Comparison of ENCODE assay signal across 1 cellular context in the genomic region with DNA sequence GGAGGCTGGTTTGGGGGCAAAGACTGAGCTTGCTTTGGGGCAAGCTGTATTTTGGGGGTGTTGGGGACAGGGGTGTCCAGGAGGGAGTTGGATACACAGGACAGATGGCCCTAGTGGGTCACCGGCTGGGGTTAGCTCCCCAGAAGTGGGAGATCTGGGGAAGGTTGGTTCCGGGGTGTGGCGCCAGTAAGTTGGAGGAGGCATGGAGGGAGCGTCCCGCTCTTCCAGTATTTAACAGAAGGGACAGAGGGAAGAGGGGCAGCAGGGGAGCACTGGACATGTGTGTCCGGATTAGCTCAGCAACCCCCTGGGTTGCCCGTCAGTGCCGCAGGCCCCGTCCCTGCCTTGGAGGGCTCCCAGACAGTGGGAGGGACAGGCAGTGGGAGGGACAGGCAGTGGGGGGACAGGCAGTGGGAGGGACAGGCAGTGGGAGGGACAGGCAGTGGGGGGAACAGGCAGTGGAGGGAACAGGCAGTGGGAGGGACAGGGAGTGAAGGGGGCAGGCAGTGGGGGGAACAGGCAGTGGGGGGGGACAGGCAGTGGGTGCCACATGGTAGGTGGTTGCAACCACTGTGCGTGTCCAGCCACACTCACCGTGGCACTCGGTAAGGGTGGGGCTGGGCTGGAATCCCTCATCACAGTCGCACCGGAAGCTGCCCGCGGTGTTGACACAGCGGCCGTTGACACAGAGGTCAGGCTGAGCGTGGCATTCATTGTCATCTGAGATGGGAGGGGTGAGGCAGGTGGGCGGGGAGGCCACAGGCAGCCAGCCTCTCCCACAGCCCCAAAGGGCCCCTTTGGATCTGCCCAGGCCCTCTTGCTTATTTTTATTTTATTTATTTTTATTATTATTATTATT.
A peak's percentile ranks its signal among the peaks of the same experiment; 100 is the strongest.
TF ChIP-seq lines count a peak whose summit lies in the region.

No MANE protein-coding gene starts in this region.

TF ChIP-seq in HepG2, 621 proteins besides CTCF, POLR2A, EP300 and RAD21 (continued from another document and continues in another):
- TF ChIP-seq U2AF2 (IDR thresholded peaks at IDR 0.05; ENCODE audit: low read depth, low read length) (no peak), ZMYM2 (CRISPR knock-in tag; IDR thresholded peaks at IDR 0.05) (peak; percentile 57), HOXD1 (CRISPR knock-in tag; IDR thresholded peaks at IDR 0.05) (no peak), ZNF556 (CRISPR knock-in tag; IDR thresholded peaks at IDR 0.05; ENCODE audit: borderline replicate concordance) (0 out of 2 replicates have a peak, but pooled peaks have one; percentile 43), FOXK2 (IDR thresholded peaks at IDR 0.05) (peak; percentile 48; the same call in 1 of the 2 replicates), ZNF839 (CRISPR knock-in tag; IDR thresholded peaks at IDR 0.05; ENCODE audit: borderline replicate concordance) (no peak), THAP11 (CRISPR knock-in tag; IDR thresholded peaks at IDR 0.05) (peak; percentile 63), HNF4A (CRISPR knock-in tag; IDR thresholded peaks at IDR 0.05) (peak; percentile 51), HNRNPK (IDR thresholded peaks at IDR 0.05; ENCODE audit: low read depth, low read length, poor library complexity, severe bottlenecking) (peak; percentile 55), ZNF737 (CRISPR knock-in tag; IDR thresholded peaks at IDR 0.05; ENCODE audit: borderline replicate concordance) (no peak), ZNF431 (CRISPR knock-in tag; IDR thresholded peaks at IDR 0.05; ENCODE audit: borderline replicate concordance, low read depth) (0 out of 2 replicates have a peak, but pooled peaks have one; percentile 25), ZNF710 (CRISPR knock-in tag; IDR thresholded peaks at IDR 0.05; ENCODE audit: borderline replicate concordance) (peak; percentile 65; the same call in 1 of the 2 replicates), KDM6A (CRISPR knock-in tag; IDR thresholded peaks at IDR 0.05; ENCODE audit: low read depth) (0 out of 2 replicates have a peak, but pooled peaks have one; percentile 51), ZNF639 (CRISPR knock-in tag; conservative IDR thresholded peaks at IDR 0.05) (peak; percentile 77), FOXC1 (CRISPR knock-in tag; IDR thresholded peaks at IDR 0.05; ENCODE audit: borderline replicate concordance) (no peak), WIZ (CRISPR knock-in tag; IDR thresholded peaks at IDR 0.05) (no peak), SP1 (IDR thresholded peaks at IDR 0.05) (no peak), SP1 (CRISPR knock-in tag; IDR thresholded peaks at IDR 0.05) (peak; percentile 57), HOXA3 (CRISPR knock-in tag; IDR thresholded peaks at IDR 0.05) (peak; percentile 87), HNF1B (CRISPR knock-in tag; IDR thresholded peaks at IDR 0.05) (no peak), GATAD2A (CRISPR knock-in tag; IDR thresholded peaks at IDR 0.05) (peak; percentile 85), ZNF557 (CRISPR knock-in tag; IDR thresholded peaks at IDR 0.05) (no peak), ZNF879 (CRISPR knock-in tag; IDR thresholded peaks at IDR 0.05) (no peak), SAP130 (CRISPR knock-in tag; IDR thresholded peaks at IDR 0.05; ENCODE audit: low read depth) (peak; percentile 90), SMAD3 (CRISPR knock-in tag; IDR thresholded peaks at IDR 0.05) (peak; percentile 58; the same call in 1 of the 2 replicates), ZNF296 (CRISPR knock-in tag; conservative IDR thresholded peaks at IDR 0.05) (no peak), ZNF570 (CRISPR knock-in tag; IDR thresholded peaks at IDR 0.05; ENCODE audit: borderline replicate concordance) (no peak), ZBTB38 (CRISPR knock-in tag; IDR thresholded peaks at IDR 0.05) (peak; percentile 15; the same call in 1 of the 2 replicates), ZNF746 (CRISPR knock-in tag; IDR thresholded peaks at IDR 0.05) (peak; percentile 98), HHEX (CRISPR knock-in tag; IDR thresholded peaks at IDR 0.05) (peak; percentile 47; the same call in 1 of the 2 replicates), REPIN1 (CRISPR knock-in tag; IDR thresholded peaks at IDR 0.05; ENCODE audit: borderline replicate concordance, low read depth) (0 out of 2 replicates have a peak, but pooled peaks have one; percentile 52), NR2F1 (CRISPR knock-in tag; IDR thresholded peaks at IDR 0.05) (peak; percentile 85 to 97), TBX2 (CRISPR knock-in tag; IDR thresholded peaks at IDR 0.05; ENCODE audit: borderline replicate concordance) (peak; percentile 63; the same call in 1 of the 2 replicates), NR3C1 (CRISPR knock-in tag; IDR thresholded peaks at IDR 0.05) (no peak), KDM1A (CRISPR knock-in tag; IDR thresholded peaks at IDR 0.05) (0 out of 2 replicates have a peak, but pooled peaks have one; percentile 65)
- TF ChIP-seq, protein P1, sequence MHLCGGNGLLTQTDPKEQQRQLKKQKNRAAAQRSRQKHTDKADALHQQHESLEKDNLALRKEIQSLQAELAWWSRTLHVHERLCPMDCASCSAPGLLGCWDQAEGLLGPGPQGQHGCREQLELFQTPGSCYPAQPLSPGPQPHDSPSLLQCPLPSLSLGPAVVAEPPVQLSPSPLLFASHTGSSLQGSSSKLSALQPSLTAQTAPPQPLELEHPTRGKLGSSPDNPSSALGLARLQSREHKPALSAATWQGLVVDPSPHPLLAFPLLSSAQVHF (CRISPR knock-in tag; IDR thresholded peaks at IDR 0.05) = peak; percentile 73
- TF ChIP-seq, protein P2, sequence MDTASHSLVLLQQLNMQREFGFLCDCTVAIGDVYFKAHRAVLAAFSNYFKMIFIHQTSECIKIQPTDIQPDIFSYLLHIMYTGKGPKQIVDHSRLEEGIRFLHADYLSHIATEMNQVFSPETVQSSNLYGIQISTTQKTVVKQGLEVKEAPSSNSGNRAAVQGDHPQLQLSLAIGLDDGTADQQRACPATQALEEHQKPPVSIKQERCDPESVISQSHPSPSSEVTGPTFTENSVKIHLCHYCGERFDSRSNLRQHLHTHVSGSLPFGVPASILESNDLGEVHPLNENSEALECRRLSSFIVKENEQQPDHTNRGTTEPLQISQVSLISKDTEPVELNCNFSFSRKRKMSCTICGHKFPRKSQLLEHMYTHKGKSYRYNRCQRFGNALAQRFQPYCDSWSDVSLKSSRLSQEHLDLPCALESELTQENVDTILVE (CRISPR knock-in tag; IDR thresholded peaks at IDR 0.05) = peak; percentile 78; the same call in 1 of the 2 replicates
- TF ChIP-seq, protein P3, sequence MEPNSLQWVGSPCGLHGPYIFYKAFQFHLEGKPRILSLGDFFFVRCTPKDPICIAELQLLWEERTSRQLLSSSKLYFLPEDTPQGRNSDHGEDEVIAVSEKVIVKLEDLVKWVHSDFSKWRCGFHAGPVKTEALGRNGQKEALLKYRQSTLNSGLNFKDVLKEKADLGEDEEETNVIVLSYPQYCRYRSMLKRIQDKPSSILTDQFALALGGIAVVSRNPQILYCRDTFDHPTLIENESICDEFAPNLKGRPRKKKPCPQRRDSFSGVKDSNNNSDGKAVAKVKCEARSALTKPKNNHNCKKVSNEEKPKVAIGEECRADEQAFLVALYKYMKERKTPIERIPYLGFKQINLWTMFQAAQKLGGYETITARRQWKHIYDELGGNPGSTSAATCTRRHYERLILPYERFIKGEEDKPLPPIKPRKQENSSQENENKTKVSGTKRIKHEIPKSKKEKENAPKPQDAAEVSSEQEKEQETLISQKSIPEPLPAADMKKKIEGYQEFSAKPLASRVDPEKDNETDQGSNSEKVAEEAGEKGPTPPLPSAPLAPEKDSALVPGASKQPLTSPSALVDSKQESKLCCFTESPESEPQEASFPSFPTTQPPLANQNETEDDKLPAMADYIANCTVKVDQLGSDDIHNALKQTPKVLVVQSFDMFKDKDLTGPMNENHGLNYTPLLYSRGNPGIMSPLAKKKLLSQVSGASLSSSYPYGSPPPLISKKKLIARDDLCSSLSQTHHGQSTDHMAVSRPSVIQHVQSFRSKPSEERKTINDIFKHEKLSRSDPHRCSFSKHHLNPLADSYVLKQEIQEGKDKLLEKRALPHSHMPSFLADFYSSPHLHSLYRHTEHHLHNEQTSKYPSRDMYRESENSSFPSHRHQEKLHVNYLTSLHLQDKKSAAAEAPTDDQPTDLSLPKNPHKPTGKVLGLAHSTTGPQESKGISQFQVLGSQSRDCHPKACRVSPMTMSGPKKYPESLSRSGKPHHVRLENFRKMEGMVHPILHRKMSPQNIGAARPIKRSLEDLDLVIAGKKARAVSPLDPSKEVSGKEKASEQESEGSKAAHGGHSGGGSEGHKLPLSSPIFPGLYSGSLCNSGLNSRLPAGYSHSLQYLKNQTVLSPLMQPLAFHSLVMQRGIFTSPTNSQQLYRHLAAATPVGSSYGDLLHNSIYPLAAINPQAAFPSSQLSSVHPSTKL (CRISPR knock-in tag; IDR thresholded peaks at IDR 0.05) = peak; percentile 87
- TF ChIP-seq, protein P4, sequence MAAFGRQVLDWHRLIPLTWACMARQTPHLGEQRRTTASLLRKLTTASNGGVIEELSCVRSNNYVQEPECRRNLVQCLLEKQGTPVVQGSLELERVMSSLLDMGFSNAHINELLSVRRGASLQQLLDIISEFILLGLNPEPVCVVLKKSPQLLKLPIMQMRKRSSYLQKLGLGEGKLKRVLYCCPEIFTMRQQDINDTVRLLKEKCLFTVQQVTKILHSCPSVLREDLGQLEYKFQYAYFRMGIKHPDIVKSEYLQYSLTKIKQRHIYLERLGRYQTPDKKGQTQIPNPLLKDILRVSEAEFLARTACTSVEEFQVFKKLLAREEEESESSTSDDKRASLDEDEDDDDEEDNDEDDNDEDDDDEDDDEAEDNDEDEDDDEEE (CRISPR knock-in tag; IDR thresholded peaks at IDR 0.05) = peak; percentile 34; the same call in 1 of the 2 replicates
- TF ChIP-seq, protein P5, sequence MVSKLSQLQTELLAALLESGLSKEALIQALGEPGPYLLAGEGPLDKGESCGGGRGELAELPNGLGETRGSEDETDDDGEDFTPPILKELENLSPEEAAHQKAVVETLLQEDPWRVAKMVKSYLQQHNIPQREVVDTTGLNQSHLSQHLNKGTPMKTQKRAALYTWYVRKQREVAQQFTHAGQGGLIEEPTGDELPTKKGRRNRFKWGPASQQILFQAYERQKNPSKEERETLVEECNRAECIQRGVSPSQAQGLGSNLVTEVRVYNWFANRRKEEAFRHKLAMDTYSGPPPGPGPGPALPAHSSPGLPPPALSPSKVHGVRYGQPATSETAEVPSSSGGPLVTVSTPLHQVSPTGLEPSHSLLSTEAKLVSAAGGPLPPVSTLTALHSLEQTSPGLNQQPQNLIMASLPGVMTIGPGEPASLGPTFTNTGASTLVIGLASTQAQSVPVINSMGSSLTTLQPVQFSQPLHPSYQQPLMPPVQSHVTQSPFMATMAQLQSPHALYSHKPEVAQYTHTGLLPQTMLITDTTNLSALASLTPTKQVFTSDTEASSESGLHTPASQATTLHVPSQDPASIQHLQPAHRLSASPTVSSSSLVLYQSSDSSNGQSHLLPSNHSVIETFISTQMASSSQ (IDR thresholded peaks at IDR 0.05; ENCODE audit: low read depth) = no peak; the same call in 1 of the 2 replicates
- TF ChIP-seq, protein P5 (CRISPR knock-in tag; IDR thresholded peaks at IDR 0.05; ENCODE audit: borderline replicate concordance) = peak; percentile 57; the same call in 1 of the 2 replicates
- TF ChIP-seq, protein P6, sequence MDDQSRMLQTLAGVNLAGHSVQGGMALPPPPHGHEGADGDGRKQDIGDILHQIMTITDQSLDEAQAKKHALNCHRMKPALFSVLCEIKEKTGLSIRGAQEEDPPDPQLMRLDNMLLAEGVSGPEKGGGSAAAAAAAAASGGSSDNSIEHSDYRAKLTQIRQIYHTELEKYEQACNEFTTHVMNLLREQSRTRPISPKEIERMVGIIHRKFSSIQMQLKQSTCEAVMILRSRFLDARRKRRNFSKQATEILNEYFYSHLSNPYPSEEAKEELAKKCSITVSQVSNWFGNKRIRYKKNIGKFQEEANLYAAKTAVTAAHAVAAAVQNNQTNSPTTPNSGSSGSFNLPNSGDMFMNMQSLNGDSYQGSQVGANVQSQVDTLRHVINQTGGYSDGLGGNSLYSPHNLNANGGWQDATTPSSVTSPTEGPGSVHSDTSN (CRISPR knock-in tag; IDR thresholded peaks at IDR 0.05; ENCODE audit: borderline replicate concordance) = no peak
